In the genomic region with DNA sequence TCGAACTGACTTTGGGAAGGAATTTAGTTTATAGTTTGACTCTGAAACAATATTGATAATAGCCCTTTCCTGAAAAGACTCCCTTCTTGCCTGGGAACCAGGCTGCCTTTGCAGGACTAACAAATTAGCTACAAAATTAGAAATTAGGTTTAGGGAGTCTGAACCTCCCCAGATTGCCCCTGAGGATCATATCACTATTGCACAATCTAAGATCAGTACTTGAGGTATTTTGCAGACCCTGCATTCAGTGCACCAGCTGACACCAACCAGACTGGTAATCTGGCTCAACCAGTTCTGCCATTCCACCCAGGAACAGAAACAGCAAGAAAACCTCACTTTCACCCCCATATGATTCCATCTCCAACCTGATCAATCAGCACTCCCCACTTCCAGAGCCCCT, we compare ENCODE assay signal across 29 cellular contexts.
"Had no signal": no experiment of that assay in that cellular context is flagged by ENCODE, and none has a peak within 500 bp of the region (broad histone marks: within the 10 kb centered on the region; RNA-seq: fewer than 3 reads in every experiment).

No MANE protein-coding gene starts in this region.

- H3K4me3 Mint-ChIP-seq: immature natural killer cell; mesothelial cell of epicardium; naive B cell; natural killer cell; nephron progenitor cell; neural progenitor cell; stimulated activated effector memory CD8-positive, alpha-beta T cell treated with anti-CD3 and anti-CD28 coated beads, Interleukin-12 subunit alpha, Interleukin-12 subunit beta, amount 100 ng/mL, for 72 hours; stimulated activated naive CD8-positive, alpha-beta T cell treated with anti-CD3 and anti-CD28 coated beads, Interleukin-15, amount 100 ng/mL, for 72 hours had no signal

- H3K4me1 Mint-ChIP-seq: immature natural killer cell; naive B cell; natural killer cell; nephron progenitor cell; neural progenitor cell; stimulated activated effector memory CD8-positive, alpha-beta T cell treated with anti-CD3 and anti-CD28 coated beads, Interleukin-12 subunit alpha, Interleukin-12 subunit beta, amount 100 ng/mL, for 72 hours; stimulated activated naive CD8-positive, alpha-beta T cell treated with anti-CD3 and anti-CD28 coated beads, Interleukin-15, amount 100 ng/mL, for 72 hours had no signal

- FAIRE-seq: islet of Langerhans, kidney, small intestine had no signal

- H3K27ac ChIP-seq: left lung, neural progenitor cell, neutrophil, ovary, prostate gland, sigmoid colon, spleen, transverse colon, uterus had no signal

- H3K27me3 ChIP-seq: left lung, neural progenitor cell, neutrophil, ovary, sigmoid colon, transverse colon, uterus had no signal

- H3K36me3 Mint-ChIP-seq: immature natural killer cell; mesothelial cell of epicardium; naive B cell; natural killer cell; neural progenitor cell; stimulated activated effector memory CD8-positive, alpha-beta T cell treated with anti-CD3 and anti-CD28 coated beads, Interleukin-12 subunit alpha, Interleukin-12 subunit beta, amount 100 ng/mL, for 72 hours had no signal

- DNase-seq: hypothalamus; immature natural killer cell; kidney; left colon; left lung; mesendoderm; naive B cell; natural killer cell; nephron progenitor cell; occipital lobe; ovary; retina; right cardiac atrium; sigmoid colon; small intestine; spleen; stimulated activated CD4-positive, alpha-beta T cell treated with anti-CD3 and anti-CD28 coated beads, Interleukin-4, amount 100 ng/mL, for 24 hours; stimulated activated naive CD4-positive, alpha-beta T cell treated with Interleukin-2 at 50 U/mL for 16 hours; stimulated activated naive CD8-positive, alpha-beta T cell treated with anti-CD3 and anti-CD28 coated beads, Interleukin-15, amount 100 ng/mL, for 72 hours; substantia nigra; transverse colon; uterus had no signal

- ATAC-seq: left colon; left lung; natural killer cell; right cardiac atrium; stimulated activated naive CD8-positive, alpha-beta T cell treated with anti-CD3 and anti-CD28 coated beads, Interleukin-15, amount 100 ng/mL, for 72 hours had no signal

- H3K4me3 ChIP-seq: left lung, lung, neural progenitor cell, ovary, prostate gland, sigmoid colon, spleen, transverse colon, uterus had no signal

- H3K36me3 ChIP-seq: left lung, neural progenitor cell, neutrophil, ovary, prostate gland, sigmoid colon, spleen, transverse colon, uterus had no signal

- H3K27ac Mint-ChIP-seq: immature natural killer cell; mesothelial cell of epicardium; natural killer cell; nephron progenitor cell; neural progenitor cell; stimulated activated effector memory CD8-positive, alpha-beta T cell treated with anti-CD3 and anti-CD28 coated beads, Interleukin-12 subunit alpha, Interleukin-12 subunit beta, amount 100 ng/mL, for 72 hours; stimulated activated naive CD8-positive, alpha-beta T cell treated with anti-CD3 and anti-CD28 coated beads, Interleukin-15, amount 100 ng/mL, for 72 hours had no signal

- H3K4me1 ChIP-seq: left lung, neural progenitor cell, prostate gland, sigmoid colon, spleen, transverse colon, uterus had no signal

- H3K9me3 ChIP-seq: left lung, neutrophil, ovary, prostate gland, sigmoid colon, spleen, transverse colon, uterus had no signal

- H3K9me3 Mint-ChIP-seq: natural killer cell; neural progenitor cell; stimulated activated effector memory CD8-positive, alpha-beta T cell treated with anti-CD3 and anti-CD28 coated beads, Interleukin-12 subunit alpha, Interleukin-12 subunit beta, amount 100 ng/mL, for 72 hours; stimulated activated naive CD8-positive, alpha-beta T cell treated with anti-CD3 and anti-CD28 coated beads, Interleukin-15, amount 100 ng/mL, for 72 hours had no signal
